ENCODE assay signal across 11 cellular contexts in genomic region chr10:62036186-62037081, GRCh38.
DNase-seq lines count a peak whose midpoint lies in the region; ATAC-seq and TF ChIP-seq lines count a peak whose summit lies in the region.
"Had no signal": no experiment of that assay in that cellular context is flagged by ENCODE, and none has a peak within 500 bp of the region (broad histone marks: within the 10 kb centered on the region; RNA-seq: fewer than 3 reads in every experiment).

No MANE protein-coding gene starts in this region.

- H3K27ac ChIP-seq in breast epithelium, result peak overlapping the region; percentile 78 to 80
- peak overlapping the region in 2 of 4 donors; percentile 65 to 71 for H3K27ac ChIP-seq in tibial nerve

- H3K4me1 Mint-ChIP-seq in progenitor cell of endocrine pancreas (ENCODE audit: low read depth), result peaks cover 41% of the 10 kb centered on the region

- H3K9me3 Mint-ChIP-seq in progenitor cell of endocrine pancreas (ENCODE audit: low read depth), result no peaks in the 10 kb centered on the region

- peak overlapping the region; percentile 8 for H3K4me3 Mint-ChIP-seq in progenitor cell of endocrine pancreas (ENCODE audit: low read depth)

- ATAC-seq in GM21360 (IDR thresholded peaks at IDR 0.05; ENCODE audit: unreplicated experiment) (no peak), GM18498 (IDR thresholded peaks at IDR 0.05; ENCODE audit: unreplicated experiment) (no peak)
- ATAC-seq: K562 had no signal

- no peak for TF ChIP-seq POLR2A in breast epithelium (IDR thresholded peaks at IDR 0.05)
- no peak for TF ChIP-seq POLR2A in tibial nerve (IDR thresholded peaks at IDR 0.05)

- peak overlapping the region; percentile 94 for H3K27ac Mint-ChIP-seq in progenitor cell of endocrine pancreas

- H3K27me3 ChIP-seq in breast epithelium, result no peaks in the 10 kb centered on the region
- no peaks in the 10 kb centered on the region for H3K27me3 ChIP-seq in tibial nerve
- H3K27me3 ChIP-seq: adrenal gland had no signal

- WGBS in tibial nerve, 2 donors, result 92% methylated on average over 11 of the region's 11 CpGs

- DNase-seq in DMS53 treated with DMSO at 0.1 percent for 48 hours (lab: John Stamatoyannopoulos, UW; ENCODE audit: unreplicated experiment) (peak; percentile 17), NCI-H146 treated with DMSO at 0.1 percent for 48 hours (lab: John Stamatoyannopoulos, UW; ENCODE audit: unreplicated experiment) (peak; percentile 42), breast epithelium (ENCODE audit: low spot score in 2 of 2) (no peak), progenitor cell of endocrine pancreas (ENCODE audit: low spot score, unreplicated experiment) (no peak), tibial nerve (ENCODE audit: low spot score in 2 of 2) (no peak), midbrain (lab: John Stamatoyannopoulos, UW) (no peak)
- DNase-seq: adrenal gland, SW 1271 had no signal

- TF ChIP-seq CTCF in breast epithelium (IDR thresholded peaks at IDR 0.05), result no peak
- no peak for TF ChIP-seq CTCF in progenitor cell of endocrine pancreas (IDR thresholded peaks at IDR 0.05; ENCODE audit: unreplicated experiment)
- no peak for TF ChIP-seq CTCF in tibial nerve (IDR thresholded peaks at IDR 0.05)

- TF ChIP-seq EP300 in tibial nerve (IDR thresholded peaks at IDR 0.05), result no peak

- intact Hi-C loops in breast epithelium (cut with DNase I; ENCODE audit: low total_unique reads), result no loop called here

- H3K36me3 ChIP-seq in breast epithelium (no peaks in the 10 kb centered on the region), tibial nerve (no peaks in the 10 kb centered on the region)
- H3K36me3 ChIP-seq: adrenal gland had no signal

- H3K9me3 ChIP-seq in breast epithelium (no peaks in the 10 kb centered on the region), tibial nerve (no peaks in the 10 kb centered on the region)
- H3K9me3 ChIP-seq: adrenal gland had no signal

- no peaks in the 10 kb centered on the region for H3K27me3 Mint-ChIP-seq in progenitor cell of endocrine pancreas

- H3K36me3 Mint-ChIP-seq in progenitor cell of endocrine pancreas (ENCODE audit: insufficient read depth), result no peaks in the 10 kb centered on the region

- H3K4me3 ChIP-seq in breast epithelium, result no peak overlapping the region
- no peak overlapping the region for H3K4me3 ChIP-seq in tibial nerve
- H3K4me3 ChIP-seq: adrenal gland, K562 had no signal

- peaks cover 4 to 22% of the 10 kb centered on the region in 2 donors for H3K4me1 ChIP-seq in breast epithelium
- H3K4me1 ChIP-seq in tibial nerve, result peaks cover 0 to 43% (median 24%) of the 10 kb centered on the region in 4 donors

Comparison
In these comparisons a context has a peak if more than half of its experiments do, and no peak if none do; other contexts are left out.
1. DNase-seq: peak in DMS53 treated with DMSO at 0.1 percent for 48 hours (single experiment) and NCI-H146 treated with DMSO at 0.1 percent for 48 hours (single experiment); none in breast epithelium (0 of 2), progenitor cell of endocrine pancreas (single experiment), tibial nerve (0 of 2) and midbrain (single experiment).